ENCODE assay signal across 1 cellular context in genomic region chr6:139028658-139029469, GRCh38.
A peak's percentile ranks its signal among the peaks of the same experiment; 100 is the strongest.
TF ChIP-seq lines count a peak whose summit lies in the region.

ABRACL (plus strand) TSS chr6:139028745; CDS start chr6:139034161, 5,416 bp downstream.

TF ChIP-seq in K562, 482 proteins besides CTCF, POLR2A, EP300 and RAD21 (continued from another document):
- no peak for TF ChIP-seq ZNF407 (IDR thresholded peaks at IDR 0.05; ENCODE audit: low read depth)
- TF ChIP-seq CXXC5 (CRISPR knock-in tag; IDR thresholded peaks at IDR 0.05) = peak; percentile 68
- TF ChIP-seq L3MBTL2 (IDR thresholded peaks at IDR 0.05) = peak; percentile 34; the same call in 1 of the 2 replicates
- no peak for TF ChIP-seq KHSRP (IDR thresholded peaks at IDR 0.05)
- TF ChIP-seq ZNF134 (CRISPR knock-in tag; conservative IDR thresholded peaks at IDR 0.05) = no peak
- TF ChIP-seq HNRNPK (IDR thresholded peaks at IDR 0.05; ENCODE audit: low read depth, low read length, poor library complexity, severe bottlenecking) = no peak
- TF ChIP-seq NR4A1 (CRISPR knock-in tag; IDR thresholded peaks at IDR 0.05) = no peak
- TF ChIP-seq NR4A1 (tag; IDR thresholded peaks at IDR 0.05) = no peak
- TF ChIP-seq ZNF41 (CRISPR knock-in tag; conservative IDR thresholded peaks at IDR 0.05) = no peak
- peak; percentile 90 for TF ChIP-seq TFE3 (CRISPR knock-in tag; IDR thresholded peaks at IDR 0.05)
- no peak for TF ChIP-seq FOXA1 (IDR thresholded peaks at IDR 0.05; ENCODE audit: borderline replicate concordance)
- peak in 1 of 2 experiments; percentile 78 for TF ChIP-seq E2F6 (IDR thresholded peaks at IDR 0.05; ENCODE audit: borderline replicate concordance in 1 of 2, extremely low read depth in 1 of 2, insufficient read depth in 1 of 2, insufficient read length in 1 of 2, low read depth in 1 of 2, low read length in 1 of 2, poor library complexity in 1 of 2, severe bottlenecking in 1 of 2)
- peak; percentile 41; the same call in 1 of the 2 replicates for TF ChIP-seq SAFB (IDR thresholded peaks at IDR 0.05; ENCODE audit: borderline replicate concordance, low read depth, low read length)
- TF ChIP-seq CHD2 (IDR thresholded peaks at IDR 0.05; ENCODE audit: low read depth, low read length) = no peak
- 0 out of 2 replicates have a peak, but pooled peaks have one; percentile 35 for TF ChIP-seq AFF4 (CRISPR knock-in tag; IDR thresholded peaks at IDR 0.05)
- peak; percentile 57 for TF ChIP-seq ETV5 (CRISPR knock-in tag; IDR thresholded peaks at IDR 0.05; ENCODE audit: low read depth)
- no peak for TF ChIP-seq FOSL1 (tag; conservative IDR thresholded peaks at IDR 0.05)
- no peak for TF ChIP-seq KLF16 (IDR thresholded peaks at IDR 0.05)
- peak; percentile 52; the same call in 1 of the 2 replicates for TF ChIP-seq GABPB1 (CRISPR knock-in tag; IDR thresholded peaks at IDR 0.05)
- no peak for TF ChIP-seq ZNF518B (CRISPR knock-in tag; IDR thresholded peaks at IDR 0.05)
- TF ChIP-seq FOXP1 (CRISPR knock-in tag; IDR thresholded peaks at IDR 0.05) = peak; percentile 56; the same call in 1 of the 2 replicates
- 0 out of 2 replicates have a peak, but pooled peaks have one; percentile 51 for TF ChIP-seq ZBTB1 (CRISPR knock-in tag; IDR thresholded peaks at IDR 0.05; ENCODE audit: borderline replicate concordance, low read depth)
- TF ChIP-seq VEZF1 (CRISPR knock-in tag; IDR thresholded peaks at IDR 0.05) = peak; percentile 7; the same call in 1 of the 2 replicates
- no peak for TF ChIP-seq ZBTB33 (CRISPR knock-in tag; IDR thresholded peaks at IDR 0.05)
- TF ChIP-seq RFX1 (IDR thresholded peaks at IDR 0.05) = no peak
- no peak for TF ChIP-seq MTA3 (IDR thresholded peaks at IDR 0.05; ENCODE audit: borderline replicate concordance)
- no peak for TF ChIP-seq ZBTB26 (CRISPR knock-in tag; IDR thresholded peaks at IDR 0.05)
- TF ChIP-seq EZH2 (IDR thresholded peaks at IDR 0.05; ENCODE audit: borderline replicate concordance, low read depth, low read length) = 0 out of 2 replicates have a peak, but pooled peaks have one; percentile 12
- no peak for TF ChIP-seq MLX (CRISPR knock-in tag; conservative IDR thresholded peaks at IDR 0.05)
